1 cellular context compared by ENCODE assay signal in the genomic region with DNA sequence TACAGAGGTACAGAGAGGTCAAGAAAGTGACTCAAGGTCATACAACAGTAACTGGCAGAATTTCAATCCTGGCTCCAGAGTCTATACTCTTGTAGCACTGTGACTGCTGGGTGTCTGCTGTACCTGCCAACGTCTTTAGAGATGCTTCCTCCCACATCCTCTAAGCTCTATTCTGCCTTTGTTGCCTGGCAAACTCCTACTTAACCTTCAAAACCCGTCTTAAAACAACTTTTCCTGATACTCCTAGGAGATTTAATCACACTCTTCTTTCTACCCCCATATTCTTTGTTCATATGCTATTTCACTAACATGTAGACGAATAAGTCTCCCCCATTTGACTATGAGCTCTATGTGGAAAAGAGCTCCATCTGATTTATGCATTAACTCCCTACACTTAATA.
TF ChIP-seq lines count a peak whose summit lies in the region.

No MANE protein-coding gene starts in this region.

TF ChIP-seq in WTC11, 78 proteins besides CTCF, POLR2A, EP300 and RAD21 (continued from another document):
- TF ChIP-seq AFF4 (CRISPR knock-in tag; IDR thresholded peaks at IDR 0.05; ENCODE audit: borderline replicate concordance), result no peak
- no peak for TF ChIP-seq NR1H2 (CRISPR knock-in tag; IDR thresholded peaks at IDR 0.05)
